Comparison of ENCODE assay signal across 18 cellular contexts in genomic region chr7:143849785-143850479, GRCh38.
"Had no signal": no experiment of that assay in that cellular context is flagged by ENCODE, and none has a peak within 500 bp of the region (broad histone marks: within the 10 kb centered on the region; RNA-seq: fewer than 3 reads in every experiment).

No MANE protein-coding gene starts in this region.

- H3K4me1 ChIP-seq: lower lobe of right lung, parathyroid adenoma, prostate gland, right lobe of liver, testis, tibial nerve, upper lobe of right lung had no signal

- DNase-seq: foreskin melanocyte; kidney; left cardiac atrium; left ventricle myocardium inferior; lower lobe of right lung; occipital lobe; right lobe of liver; stimulated activated CD4-positive, alpha-beta T cell treated with anti-CD3 and anti-CD28 coated beads, Interleukin-15, amount 100 ng/mL, for 24 hours; stimulated activated CD4-positive, alpha-beta T cell treated with anti-CD3 and anti-CD28 coated beads, Interleukin-1b, Interleukin-23, amount 100 ng/mL, for 48 hours; stimulated activated CD4-positive, alpha-beta T cell treated with anti-CD3 and anti-CD28 coated beads, Interleukin-4, amount 100 ng/mL, for 24 hours; testis; upper lobe of right lung had no signal

- H3K27ac ChIP-seq: hepatocyte, left ventricle myocardium inferior, lower lobe of right lung, parathyroid adenoma, prostate gland, right lobe of liver, testis, tibial nerve, upper lobe of right lung had no signal

- ATAC-seq: left cardiac atrium; lower lobe of right lung; natural killer cell treated with Interleukin-12 subunit alpha and Interleukin-12 subunit beta and Interleukin-15 and Interleukin-18, amount 100 ng/mL, for 72 hours; right lobe of liver; stimulated activated memory B cell treated with anti-CD40 and anti-IgM and Interleukin-4, amounts not matched to agents 10 μg/mL and 1 μg/mL and 100 μg/mL, for 72 hours; upper lobe of right lung had no signal

- H3K4me3 ChIP-seq: hepatocyte, left ventricle myocardium inferior, lower lobe of right lung, prostate gland, right lobe of liver, testis, tibial nerve, upper lobe of right lung had no signal

- H3K27me3 ChIP-seq: hepatocyte, right lobe of liver, testis, tibial nerve, upper lobe of right lung had no signal

- H3K9ac ChIP-seq: parathyroid adenoma had no signal

- H3K4me2 ChIP-seq: hepatocyte had no signal

- H3K79me2 ChIP-seq: hepatocyte, parathyroid adenoma had no signal

- H3K36me3 ChIP-seq: lower lobe of right lung, prostate gland, right lobe of liver, upper lobe of right lung had no signal

- H3K9me3 ChIP-seq: prostate gland, right lobe of liver, testis, upper lobe of right lung had no signal

- H2AFZ ChIP-seq: hepatocyte, parathyroid adenoma had no signal
